Comparison of ENCODE assay signal across 8 cellular contexts in the genomic region with DNA sequence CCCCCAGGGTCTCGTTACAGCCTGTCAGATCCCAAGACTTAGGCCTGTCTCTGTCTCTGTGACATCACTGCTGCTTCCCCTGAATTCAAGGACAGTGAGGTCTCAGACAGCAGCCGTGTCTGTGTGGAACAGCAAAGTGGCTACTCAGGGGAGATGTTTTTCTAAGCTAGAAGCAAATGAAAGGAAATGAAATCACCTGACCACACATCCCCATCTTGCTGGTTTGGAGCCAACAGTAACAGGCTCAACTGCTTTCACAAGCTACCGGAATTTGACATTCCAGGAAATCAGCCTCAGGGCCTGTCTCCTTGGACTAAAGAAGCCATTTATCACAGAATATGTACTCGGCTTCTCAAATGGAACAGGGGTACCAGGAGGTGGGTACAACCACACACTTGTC.
A peak's percentile ranks its signal among the peaks of the same experiment; 100 is the strongest.
DNase-seq lines count a peak whose midpoint lies in the region; ATAC-seq and TF ChIP-seq lines count a peak whose summit lies in the region.

No MANE protein-coding gene starts in this region.

- no peak overlapping the region for H3K4me3 ChIP-seq in AG09309 (ENCODE audit: control insufficient read depth, low read depth, low read length)

- peaks cover 1 to 4% of the 10 kb centered on the region in 2 donors for H3K9me3 Mint-ChIP-seq in stimulated activated naive B cell treated with anti-CD40 and anti-IgM and Interleukin-4, amounts not matched to agents 10 μg/mL and 1 μg/mL and 100 μg/mL, for 72 hours

- no peak for TF ChIP-seq CTCF in AG09309 (IDR thresholded peaks at IDR 0.05; ENCODE audit: control insufficient read depth, insufficient read depth, low read depth, low read length, missing control alignments)

- peaks cover 4 to 11% of the 10 kb centered on the region in 2 donors for H3K4me1 Mint-ChIP-seq in stimulated activated naive B cell treated with anti-CD40 and anti-IgM and Interleukin-4, amounts not matched to agents 10 μg/mL and 1 μg/mL and 100 μg/mL, for 72 hours

- no peak overlapping the region for H3K27ac Mint-ChIP-seq in stimulated activated naive B cell treated with anti-CD40 and anti-IgM and Interleukin-4, amounts not matched to agents 10 μg/mL and 1 μg/mL and 100 μg/mL, for 72 hours

- H3K27me3 Mint-ChIP-seq in stimulated activated naive B cell treated with anti-CD40 and anti-IgM and Interleukin-4, amounts not matched to agents 10 μg/mL and 1 μg/mL and 100 μg/mL, for 72 hours, result no peaks in the 10 kb centered on the region

- H3K36me3 Mint-ChIP-seq in stimulated activated naive B cell treated with anti-CD40 and anti-IgM and Interleukin-4, amounts not matched to agents 10 μg/mL and 1 μg/mL and 100 μg/mL, for 72 hours, result peaks cover 17 to 35% of the 10 kb centered on the region in 2 donors

- H3K4me3 Mint-ChIP-seq in stimulated activated naive B cell treated with anti-CD40 and anti-IgM and Interleukin-4, amounts not matched to agents 10 μg/mL and 1 μg/mL and 100 μg/mL, for 72 hours, result no peak overlapping the region

- peak; percentile 74 for DNase-seq in AG09309 (ENCODE audit: low read depth)
- DNase-seq in KG1 (lab: John Stamatoyannopoulos, UW), result peak; percentile 45
- peak; percentile 96 for DNase-seq in dermis blood vessel endothelial cell
- DNase-seq in midbrain (lab: John Stamatoyannopoulos, UW), result peak; percentile 14
- DNase-seq in NCI-H526 (lab: John Stamatoyannopoulos, UW), result no peak
- no peak for DNase-seq in stimulated activated naive B cell treated with anti-CD40 and anti-IgM and Interleukin-4, amounts not matched to agents 10 μg/mL and 1 μg/mL and 100 μg/mL, for 72 hours

- ATAC-seq in GM18511 (IDR thresholded peaks at IDR 0.05; ENCODE audit: unreplicated experiment) (no peak), GM21529 (IDR thresholded peaks at IDR 0.05; ENCODE audit: unreplicated experiment) (no peak)
- no peak for ATAC-seq in stimulated activated naive B cell treated with anti-CD40 and anti-IgM and Interleukin-4, amounts not matched to agents 10 μg/mL and 1 μg/mL and 100 μg/mL, for 72 hours (replicated peaks)

Comparison
In these comparisons a context has a peak if more than half of its experiments do, and no peak if none do; other contexts are left out.
1. DNase-seq: peak in AG09309 (single experiment), KG1 (single experiment), dermis blood vessel endothelial cell (single experiment) and midbrain (single experiment); none in NCI-H526 (0 of 2) and stimulated activated naive B cell treated with anti-CD40 and anti-IgM and Interleukin-4, amounts not matched to agents 10 μg/mL and 1 μg/mL and 100 μg/mL, for 72 hours (single experiment).